In the genomic region with DNA sequence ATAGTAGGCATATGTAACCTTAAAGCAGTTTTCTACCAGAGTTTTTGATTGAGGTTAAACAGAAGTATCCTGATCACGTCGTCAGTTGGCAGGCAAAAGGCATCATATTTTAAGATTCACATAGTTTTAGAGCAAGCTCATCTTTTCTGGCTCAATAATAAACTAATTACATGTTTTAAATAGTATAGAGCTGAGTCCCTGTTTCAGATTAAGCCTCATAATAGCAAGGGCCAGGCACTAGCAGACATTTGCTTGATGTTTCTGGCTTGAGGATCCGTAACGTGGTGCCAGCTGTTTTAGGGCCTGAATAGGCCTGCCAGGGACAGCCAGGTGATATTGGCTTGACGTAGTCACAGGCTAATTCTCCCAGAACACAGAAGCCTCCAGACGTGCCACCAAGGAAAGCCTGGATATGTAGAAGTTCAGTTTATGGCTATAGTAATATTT, we compare ENCODE assay signal across 10 cellular contexts.
DNase-seq lines count a peak whose midpoint lies in the region; ATAC-seq and TF ChIP-seq lines count a peak whose summit lies in the region.
"Had no signal": no experiment of that assay in that cellular context is flagged by ENCODE, and none has a peak within 500 bp of the region (broad histone marks: within the 10 kb centered on the region; RNA-seq: fewer than 3 reads in every experiment).

No MANE protein-coding gene starts in this region.

- H3K36me3 ChIP-seq in body of pancreas (replicated peaks in 1 of 2; ENCODE audit: insufficient read depth in 1 of 2, low read depth in 2 of 2) (no peaks in the 10 kb centered on the region), hepatocyte (replicated peaks; ENCODE audit: insufficient read depth, low read depth) (no peaks in the 10 kb centered on the region), smooth muscle cell (ENCODE audit: low read depth) (no peaks in the 10 kb centered on the region)

- peak; percentile 82 for DNase-seq in HFFc6
- DNase-seq in body of pancreas: peak; percentile 42 to 59 (median 58)
- DNase-seq in hepatocyte (ENCODE audit: low spot score): no peak
- DNase-seq in smooth muscle cell (lab: John Stamatoyannopoulos, UW; ENCODE audit: unreplicated experiment): no peak
- no peak for DNase-seq in NCI-H2227 treated with DMSO at 0.1 percent for 48 hours (lab: John Stamatoyannopoulos, UW)
- DNase-seq in activated effector memory CD4-positive, alpha-beta T cell treated with anti-CD3 and anti-CD28 coated beads, Interleukin-2, amount 50 U/mL, for 16 hours: no peak
- DNase-seq in mesenteric fat pad (ENCODE audit: low spot score): no peak
- DNase-seq in stimulated activated CD4-positive, alpha-beta T cell treated with anti-CD3 and anti-CD28 coated beads, Interleukin-2, amount 100 ng/mL, for 48 hours: no peak
- DNase-seq: GDM1, NCI-H146 had no signal

- 21 to 42% methylated on average over 6 of the region's 6 CpGs for WGBS in body of pancreas, 2 donors
- 57% methylated on average over 6 of the region's 6 CpGs for WGBS in hepatocyte (ENCODE audit: low lambda C conversion rate, missing lambda C conversion rate)
- WGBS in smooth muscle cell (ENCODE audit: low lambda C conversion rate): 29% methylated on average over 6 of the region's 6 CpGs

- TF ChIP-seq POLR2A in body of pancreas (IDR thresholded peaks at IDR 0.05): no peak

- H3K4me3 Mint-ChIP-seq in HFFc6: peak overlapping the region; percentile 77

- H3K4me2 ChIP-seq in hepatocyte (peak overlapping the region; percentile 16), smooth muscle cell (peak overlapping the region; percentile 62)

- H3K4me1 Mint-ChIP-seq in HFFc6 (ENCODE audit: low read depth): peaks cover 82% of the 10 kb centered on the region

- peaks cover 84% of the 10 kb centered on the region for H3K4me1 ChIP-seq in body of pancreas
- peaks cover 63% of the 10 kb centered on the region for H3K4me1 ChIP-seq in hepatocyte (ENCODE audit: insufficient read depth)
- H3K4me1 ChIP-seq in smooth muscle cell (ENCODE audit: low read depth): peaks cover 7% of the 10 kb centered on the region

- H3K4me3 ChIP-seq in body of pancreas (no peak overlapping the region), hepatocyte (no peak overlapping the region), smooth muscle cell (no peak overlapping the region)

- no peaks in the 10 kb centered on the region for H3K27me3 ChIP-seq in body of pancreas
- no peaks in the 10 kb centered on the region for H3K27me3 ChIP-seq in hepatocyte
- no peaks in the 10 kb centered on the region for H3K27me3 ChIP-seq in smooth muscle cell (ENCODE audit: low read depth)

- peaks cover 36% of the 10 kb centered on the region for H4K20me1 ChIP-seq in hepatocyte (ENCODE audit: insufficient read depth, poor library complexity, severe bottlenecking)
- H4K20me1 ChIP-seq in smooth muscle cell (ENCODE audit: low read depth): peaks cover 81% of the 10 kb centered on the region

- no peaks in the 10 kb centered on the region for H3K9me3 Mint-ChIP-seq in HFFc6

- H3K9me2 ChIP-seq in hepatocyte (replicated peaks; ENCODE audit: insufficient read depth): no peaks in the 10 kb centered on the region

- no peak for TF ChIP-seq CTCF in HFFc6 (IDR thresholded peaks at IDR 0.05)
- TF ChIP-seq CTCF in body of pancreas (IDR thresholded peaks at IDR 0.05): no peak
- no peak for TF ChIP-seq CTCF in hepatocyte (IDR thresholded peaks at IDR 0.05; ENCODE audit: poor library complexity)
- no peak for TF ChIP-seq CTCF in smooth muscle cell (IDR thresholded peaks at IDR 0.05; ENCODE audit: borderline replicate concordance, insufficient read depth, poor library complexity, severe bottlenecking)

- H3K9me3 ChIP-seq in body of pancreas (no peaks in the 10 kb centered on the region), hepatocyte (ENCODE audit: low read depth) (no peaks in the 10 kb centered on the region), smooth muscle cell (replicated peaks; ENCODE audit: low read depth) (no peaks in the 10 kb centered on the region)

- H3K79me2 ChIP-seq in hepatocyte: peaks cover 85% of the 10 kb centered on the region
- peaks cover 39% of the 10 kb centered on the region for H3K79me2 ChIP-seq in smooth muscle cell (ENCODE audit: low read depth)

- peak overlapping the region; percentile 93 for H3K27ac Mint-ChIP-seq in HFFc6

- H2AFZ ChIP-seq in hepatocyte (no peak overlapping the region), smooth muscle cell (ENCODE audit: low read depth) (no peak overlapping the region)

- intact Hi-C loops in body of pancreas (cut with DNase I): no loop called here

- H3F3A ChIP-seq in smooth muscle cell (ENCODE audit: low read depth): peaks cover 12% of the 10 kb centered on the region

- peak; percentile 43 for ATAC-seq in body of pancreas

- H3K9ac ChIP-seq in smooth muscle cell (ENCODE audit: low read depth): peak overlapping the region; percentile 62

- peaks cover 2% of the 10 kb centered on the region for H3K27me3 Mint-ChIP-seq in HFFc6 (ENCODE audit: insufficient read depth)

- H3K27ac ChIP-seq in body of pancreas: peak overlapping the region; percentile 19 to 55 (median 43)
- peak overlapping the region; percentile 72 for H3K27ac ChIP-seq in hepatocyte
- H3K27ac ChIP-seq in smooth muscle cell (ENCODE audit: low read depth): peak overlapping the region; percentile 92

- H3K36me3 Mint-ChIP-seq in HFFc6 (ENCODE audit: low read depth): peaks cover 11% of the 10 kb centered on the region; the same call in 1 of the 2 replicates

Comparison
In these comparisons a context has a peak if more than half of its experiments do, and no peak if none do; other contexts are left out.
1. DNase-seq: peak in HFFc6 (single experiment) and body of pancreas (4 of 4); none in hepatocyte (single experiment), smooth muscle cell (single experiment), NCI-H2227 treated with DMSO at 0.1 percent for 48 hours (single experiment), activated effector memory CD4-positive, alpha-beta T cell treated with anti-CD3 and anti-CD28 coated beads, Interleukin-2, amount 50 U/mL, for 16 hours (single experiment), mesenteric fat pad (single experiment) and stimulated activated CD4-positive, alpha-beta T cell treated with anti-CD3 and anti-CD28 coated beads, Interleukin-2, amount 100 ng/mL, for 48 hours (0 of 2).
2. Peak in every context shown above with its lines, with median percentiles within 50 percentile points of each other: H3K27ac ChIP-seq.